8 cellular contexts compared by ENCODE assay signal in genomic region chr18:76524900-76525698, GRCh38. TPM values are rescaled to one million over a fixed set of nuclear protein-coding genes. Genes with fewer than 3 reads are reported as not detected.
DNase-seq lines count a peak whose midpoint lies in the region; TF ChIP-seq lines count a peak whose summit lies in the region.

No MANE protein-coding gene starts in this region.

- no peaks in the 10 kb centered on the region for H3K36me3 ChIP-seq in spleen

- peak overlapping the region; percentile 28; the same call in 1 of the 2 replicates for H3K4me3 ChIP-seq in iPS-18c (ENCODE audit: insufficient read depth, low read depth, low read length)
- peak overlapping the region in 5 of 8 donors; percentile 3 to 56 (median 23) for H3K4me3 ChIP-seq in spleen

- H3K27ac ChIP-seq in spleen = peak overlapping the region in 6 of 8 donors; percentile 38 to 69 (median 60)

- H3K9me3 ChIP-seq in iPS-18c (ENCODE audit: control insufficient read depth, insufficient read depth, low read length) (no peaks in the 10 kb centered on the region), spleen (no peaks in the 10 kb centered on the region)

- 48 to 57% (median 55%) methylated on average over 20 of the region's 20 CpGs for WGBS in spleen, 5 donors

- H3K4me1 ChIP-seq in spleen = peaks cover 0 to 24% (median 10%) of the 10 kb centered on the region in 6 donors

- DNase-seq in ELF-1 (ENCODE audit: low read depth, low spot score) (peak; percentile 50), NCI-H146 treated with DMSO at 0.1 percent for 48 hours (lab: John Stamatoyannopoulos, UW; ENCODE audit: unreplicated experiment) (peak; percentile 100), astrocyte of the hippocampus (ENCODE audit: low read depth, low spot score) (peak; percentile 89), spleen (no peak), GM13976 (ENCODE audit: low spot score) (no peak), iPS-NIHi7 (ENCODE audit: extremely low spot score) (no peak)
- DNase-seq in activated CD4-positive, alpha-beta T cell treated with anti-CD3 and anti-CD28 coated beads, Interleukin-2, amount 50 U/mL, for 1 hour = no peak

- in situ Hi-C loops in GM13976 (cut with MboI; ENCODE audit: low sequenced_read_pairs, unreplicated experiment) = no loop called here

- TF ChIP-seq POLR2A in spleen (IDR thresholded peaks at IDR 0.05) = no peak

- peaks cover 0 to 38% (median 7%) of the 10 kb centered on the region in 7 donors for H3K27me3 ChIP-seq in spleen (replicated peaks in 1 of 7)

- intact Hi-C loops in spleen (cut with DNase I; ENCODE audit: low total_unique reads) = loop anchor here (2.0 kb wide), 1 partner anchor 16 kb away; no protein-coding TSS in a partner anchor

- TF ChIP-seq CTCF in spleen (IDR thresholded peaks at IDR 0.05 in 8 of 11, conservative IDR thresholded peaks at IDR 0.05 in 3 of 11) (no peak), GM13976 (IDR thresholded peaks at IDR 0.05; ENCODE audit: borderline replicate concordance, control extremely low read depth, extremely low read depth, insufficient read depth, missing control alignments) (no peak)

RNA-seq across cellular contexts. Expression of gene ZNF516, which starts 30.1 kb away (rescaled TPM):
- 10 to 100 TPM; 20.8 to 58.4 (median 41.1) TPM for total RNA-seq in spleen
- 1 to 10 TPM; 4.5 to 8.7 (median 4.9) TPM for polyA plus RNA-seq in spleen

Comparison
In these comparisons a context has a peak if more than half of its experiments do, and no peak if none do; other contexts are left out.
1. DNase-seq: peak in ELF-1 (single experiment), NCI-H146 treated with DMSO at 0.1 percent for 48 hours (single experiment) and astrocyte of the hippocampus (single experiment); none in spleen (single experiment), GM13976 (single experiment), activated CD4-positive, alpha-beta T cell treated with anti-CD3 and anti-CD28 coated beads, Interleukin-2, amount 50 U/mL, for 1 hour (single experiment) and iPS-NIHi7 (single experiment).